In the genomic region with DNA sequence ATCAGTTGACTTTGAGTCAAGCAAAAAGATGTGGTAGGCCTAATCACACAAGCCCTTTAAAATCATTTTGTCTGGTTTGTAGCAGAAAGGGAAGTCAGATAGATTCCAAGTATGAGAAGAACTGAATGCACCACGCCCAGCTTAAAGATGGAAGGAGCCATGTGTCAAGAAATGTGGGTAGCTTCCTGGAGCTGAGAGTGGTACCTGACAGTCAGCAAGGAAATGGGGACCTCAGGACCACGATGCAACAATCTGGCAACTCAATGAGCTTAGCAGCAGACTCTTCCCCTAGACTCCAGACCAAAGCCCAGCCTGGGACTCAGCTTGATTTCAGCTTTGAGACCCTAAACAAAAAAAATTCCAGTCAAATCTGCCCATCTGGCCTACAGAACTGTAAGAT, we compare ENCODE assay signal across 21 cellular contexts. TPM values are rescaled to one million over a fixed set of nuclear protein-coding genes. Genes with fewer than 3 reads are reported as not detected.
DNase-seq lines count a peak whose midpoint lies in the region; ATAC-seq and TF ChIP-seq lines count a peak whose summit lies in the region.
"Had no signal": no experiment of that assay in that cellular context is flagged by ENCODE, and none has a peak within 500 bp of the region (broad histone marks: within the 10 kb centered on the region; RNA-seq: fewer than 3 reads in every experiment).

No MANE protein-coding gene starts in this region.

- H3K27ac Mint-ChIP-seq in activated CD8-positive, alpha-beta memory T cell treated with anti-CD3 and anti-CD28 coated beads, Interleukin-2, amount 10 ng/mL, durations not matched to agents 7 days and 5 days, result peak overlapping the region; percentile 12
- H3K27ac Mint-ChIP-seq in activated naive CD8-positive, alpha-beta T cell treated with anti-CD3 and anti-CD28 coated beads, Interleukin-2, amount 50 U/mL, for 24 hours, result peak overlapping the region; percentile 56
- no peak overlapping the region for H3K27ac Mint-ChIP-seq in natural killer cell
- H3K27ac Mint-ChIP-seq: activated naive CD4-positive, alpha-beta T cell treated with anti-CD3 and anti-CD28 coated beads, Interleukin-2, amount 50 U/mL, for 24 hours had no signal

- POLR2A ChIA-PET in HEK293 (lab: Yijun Ruan, JAX), result no interaction called here

- no peaks in the 10 kb centered on the region for H3K79me2 ChIP-seq in smooth muscle cell (ENCODE audit: low read depth)

- H2AFZ ChIP-seq in smooth muscle cell (ENCODE audit: low read depth), result no peak overlapping the region

- H3K27ac ChIP-seq in HEK293 (ENCODE audit: extremely low read depth, low read depth, low read length) (no peak overlapping the region), smooth muscle cell (ENCODE audit: low read depth) (peak overlapping the region; percentile 39)
- H3K27ac ChIP-seq: BLaER1 treated with 17β-estradiol and CSF1 and Interleukin-3, amounts not matched to agents 10 nM and 100 nM; psoas muscle had no signal

- H3K4me3 ChIP-seq in HEK293 (ENCODE audit: low read depth, low read length), result no peak overlapping the region
- H3K4me3 ChIP-seq in smooth muscle cell, result no peak overlapping the region
- H3K4me3 ChIP-seq: BLaER1 treated with 17β-estradiol and CSF1 and Interleukin-3, amounts not matched to agents 10 nM and 100 nM; GM12878; HAP-1; lung; psoas muscle had no signal

- H3K9me3 Mint-ChIP-seq in activated CD8-positive, alpha-beta memory T cell treated with anti-CD3 and anti-CD28 coated beads, Interleukin-2, amount 10 ng/mL, durations not matched to agents 7 days and 5 days (ENCODE audit: low read depth), result no peaks in the 10 kb centered on the region
- H3K9me3 Mint-ChIP-seq in activated naive CD8-positive, alpha-beta T cell treated with anti-CD3 and anti-CD28 coated beads, Interleukin-2, amount 50 U/mL, for 24 hours, result no peaks in the 10 kb centered on the region
- no peaks in the 10 kb centered on the region for H3K9me3 Mint-ChIP-seq in natural killer cell
- H3K9me3 Mint-ChIP-seq: activated naive CD4-positive, alpha-beta T cell treated with anti-CD3 and anti-CD28 coated beads, Interleukin-2, amount 50 U/mL, for 24 hours had no signal

- H3F3A ChIP-seq in smooth muscle cell (ENCODE audit: low read depth), result no peaks in the 10 kb centered on the region

- no peaks in the 10 kb centered on the region for H4K20me1 ChIP-seq in smooth muscle cell (ENCODE audit: low read depth)
- H4K20me1 ChIP-seq: BLaER1 treated with 17β-estradiol and CSF1 and Interleukin-3, amounts not matched to agents 10 nM and 100 nM had no signal

- DNase-seq in activated CD8-positive, alpha-beta memory T cell treated with anti-CD3 and anti-CD28 coated beads, Interleukin-2, amount 10 ng/mL, durations not matched to agents 7 days and 5 days, result no peak
- no peak for DNase-seq in activated CD8-positive, alpha-beta memory T cell treated with anti-CD3 and anti-CD28 coated beads, Interleukin-2, amount 50 U/mL, for 48 hours
- DNase-seq in activated naive CD8-positive, alpha-beta T cell treated with anti-CD3 and anti-CD28 coated beads, Interleukin-2, amount 50 U/mL, for 24 hours, result no peak
- DNase-seq in smooth muscle cell (lab: John Stamatoyannopoulos, UW; ENCODE audit: unreplicated experiment), result no peak
- no peak for DNase-seq in Right ventricle myocardium superior
- DNase-seq in natural killer cell, result no peak
- DNase-seq: activated CD4-positive, CD25-positive, alpha-beta regulatory T cell; central memory CD4-positive, alpha-beta T cell; dermis blood vessel endothelial cell; Kasumi-1; NCI-H1092; NCI-H187; NCI-H524 treated with DMSO at 0.1 percent for 48 hours; psoas muscle; T-helper 9 cell had no signal

- ATAC-seq in activated CD8-positive, alpha-beta memory T cell treated with anti-CD3 and anti-CD28 coated beads, Interleukin-2, amount 10 ng/mL, durations not matched to agents 7 days and 5 days, result peak; percentile 33
- no peak for ATAC-seq in activated naive CD8-positive, alpha-beta T cell treated with anti-CD3 and anti-CD28 coated beads, Interleukin-2, amount 50 U/mL, for 24 hours
- ATAC-seq in Right ventricle myocardium superior (ENCODE audit: poor library complexity) (no peak), natural killer cell (no peak)
- ATAC-seq: psoas muscle had no signal

- H3K36me3 Mint-ChIP-seq in activated CD8-positive, alpha-beta memory T cell treated with anti-CD3 and anti-CD28 coated beads, Interleukin-2, amount 10 ng/mL, durations not matched to agents 7 days and 5 days, result peaks cover 20% of the 10 kb centered on the region
- H3K36me3 Mint-ChIP-seq in activated naive CD8-positive, alpha-beta T cell treated with anti-CD3 and anti-CD28 coated beads, Interleukin-2, amount 50 U/mL, for 24 hours (ENCODE audit: low read depth), result peaks cover 20% of the 10 kb centered on the region
- peaks cover 6% of the 10 kb centered on the region for H3K36me3 Mint-ChIP-seq in natural killer cell

- WGBS in smooth muscle cell (ENCODE audit: low lambda C conversion rate), result 93% methylated on average over 2 of the region's 2 CpGs

- H3K4me2 ChIP-seq in smooth muscle cell, result no peak overlapping the region
- H3K4me2 ChIP-seq: BLaER1 treated with 17β-estradiol and CSF1 and Interleukin-3, amounts not matched to agents 10 nM and 100 nM had no signal

- TF ChIP-seq CTCF in HEK293 (tag by site-specific recombination; IDR thresholded peaks at IDR 0.05), result no peak
- TF ChIP-seq CTCF in smooth muscle cell (IDR thresholded peaks at IDR 0.05; ENCODE audit: borderline replicate concordance, insufficient read depth, poor library complexity, severe bottlenecking), result no peak
- TF ChIP-seq CTCF in natural killer cell (IDR thresholded peaks at IDR 0.05), result no peak

- no peak overlapping the region for H3K9ac ChIP-seq in smooth muscle cell (ENCODE audit: low read depth)
- H3K9ac ChIP-seq: BLaER1 treated with 17β-estradiol and CSF1 and Interleukin-3, amounts not matched to agents 10 nM and 100 nM had no signal

- H3K27me3 Mint-ChIP-seq in activated CD8-positive, alpha-beta memory T cell treated with anti-CD3 and anti-CD28 coated beads, Interleukin-2, amount 10 ng/mL, durations not matched to agents 7 days and 5 days, result no peaks in the 10 kb centered on the region
- no peaks in the 10 kb centered on the region for H3K27me3 Mint-ChIP-seq in activated naive CD8-positive, alpha-beta T cell treated with anti-CD3 and anti-CD28 coated beads, Interleukin-2, amount 50 U/mL, for 24 hours
- no peaks in the 10 kb centered on the region for H3K27me3 Mint-ChIP-seq in natural killer cell (ENCODE audit: low read depth in 2 of 2)
- H3K27me3 Mint-ChIP-seq: activated naive CD4-positive, alpha-beta T cell treated with anti-CD3 and anti-CD28 coated beads, Interleukin-2, amount 50 U/mL, for 24 hours had no signal

- H3K4me1 Mint-ChIP-seq in activated CD8-positive, alpha-beta memory T cell treated with anti-CD3 and anti-CD28 coated beads, Interleukin-2, amount 10 ng/mL, durations not matched to agents 7 days and 5 days, result peaks cover 7% of the 10 kb centered on the region
- H3K4me1 Mint-ChIP-seq in activated naive CD8-positive, alpha-beta T cell treated with anti-CD3 and anti-CD28 coated beads, Interleukin-2, amount 50 U/mL, for 24 hours, result no peaks in the 10 kb centered on the region
- H3K4me1 Mint-ChIP-seq in natural killer cell, result no peaks in the 10 kb centered on the region
- H3K4me1 Mint-ChIP-seq: activated naive CD4-positive, alpha-beta T cell treated with anti-CD3 and anti-CD28 coated beads, Interleukin-2, amount 50 U/mL, for 24 hours had no signal

- H3K36me3 ChIP-seq in HEK293 (ENCODE audit: control insufficient read depth in 2 of 2, insufficient read depth in 1 of 2, low read length in 2 of 2), result peaks cover 0 to 31% of the 10 kb centered on the region in 2 experiments; a peak in 2 of 3 replicates
- H3K36me3 ChIP-seq in smooth muscle cell (ENCODE audit: low read depth), result peaks cover 12% of the 10 kb centered on the region

- no peak overlapping the region for H3K4me3 Mint-ChIP-seq in activated CD8-positive, alpha-beta memory T cell treated with anti-CD3 and anti-CD28 coated beads, Interleukin-2, amount 10 ng/mL, durations not matched to agents 7 days and 5 days
- H3K4me3 Mint-ChIP-seq in activated naive CD8-positive, alpha-beta T cell treated with anti-CD3 and anti-CD28 coated beads, Interleukin-2, amount 50 U/mL, for 24 hours, result no peak overlapping the region
- H3K4me3 Mint-ChIP-seq in natural killer cell, result no peak overlapping the region
- H3K4me3 Mint-ChIP-seq: activated naive CD4-positive, alpha-beta T cell treated with anti-CD3 and anti-CD28 coated beads, Interleukin-2, amount 50 U/mL, for 24 hours had no signal

- H3K27me3 ChIP-seq in smooth muscle cell (ENCODE audit: low read depth), result no peaks in the 10 kb centered on the region
- H3K27me3 ChIP-seq: BLaER1 treated with 17β-estradiol and CSF1 and Interleukin-3, amounts not matched to agents 10 nM and 100 nM had no signal

- H3K4me1 ChIP-seq in HEK293 (ENCODE audit: control insufficient read depth, insufficient read depth, low read length) (no peaks in the 10 kb centered on the region), smooth muscle cell (ENCODE audit: low read depth) (no peaks in the 10 kb centered on the region)
- H3K4me1 ChIP-seq: BLaER1 treated with 17β-estradiol and CSF1 and Interleukin-3, amounts not matched to agents 10 nM and 100 nM; psoas muscle had no signal

- H3K9me3 ChIP-seq in HEK293 (ENCODE audit: control insufficient read depth, insufficient read depth, low read depth, low read length) (no peaks in the 10 kb centered on the region), smooth muscle cell (replicated peaks; ENCODE audit: low read depth) (no peaks in the 10 kb centered on the region)
- H3K9me3 ChIP-seq: BLaER1 treated with 17β-estradiol and CSF1 and Interleukin-3, amounts not matched to agents 10 nM and 100 nM; HAP-1; psoas muscle had no signal

- intact Hi-C loops in Right ventricle myocardium superior (cut with DNase I) (no loop called here), natural killer cell (cut with micrococcal nuclease) (no loop called here)

- CTCF ChIA-PET in activated CD8-positive, alpha-beta memory T cell treated with anti-CD3 and anti-CD28 coated beads, Interleukin-2, amount 10 ng/mL, durations not matched to agents 7 days and 5 days (lab: Charles Lee), result no interaction called here
- CTCF ChIA-PET in HEK293 (lab: Yijun Ruan, JAX), result interaction anchor here (0.6 to 1.1 kb wide), 4 partner anchors 53 to 1179 kb away, joined by 3 read pairs; no protein-coding TSS in a partner anchor

RNA-seq across cellular contexts. Expression of a gene that starts 24.4 kb away (rescaled TPM):
- total RNA-seq in activated CD8-positive, alpha-beta memory T cell treated with anti-CD3 and anti-CD28 coated beads, Interleukin-2, amount 10 ng/mL, durations not matched to agents 7 days and 5 days, result 10 to 100 TPM; 39.3 to 48.9 TPM
- total RNA-seq in smooth muscle cell (48.8 and 62.2 TPM in 2 replicates), Right ventricle myocardium superior (25.0 TPM), natural killer cell (10 to 100 TPM in 2 of 3 donors, 1 to 10 TPM in 1; 9.6 to 16.4 (median 14.1) TPM)
- 43.4 and 54.8 TPM in 2 replicates for polyA plus RNA-seq in smooth muscle cell

RNA-seq across cellular contexts. Expression of a gene that starts 25.3 kb away (rescaled TPM):
- total RNA-seq in activated CD8-positive, alpha-beta memory T cell treated with anti-CD3 and anti-CD28 coated beads, Interleukin-2, amount 10 ng/mL, durations not matched to agents 7 days and 5 days, result 10 to 100 TPM; 51.3 to 63.9 TPM
- total RNA-seq in smooth muscle cell, result 108 and 117 TPM in 2 replicates
- polyA plus RNA-seq in smooth muscle cell, result 209 and 219 TPM in 2 replicates
- 144 TPM for total RNA-seq in Right ventricle myocardium superior
- 10 to 100 TPM; 12.2 to 18.4 (median 16.3) TPM for total RNA-seq in natural killer cell

RNA-seq across cellular contexts. Expression of a gene that starts 33.6 kb away (rescaled TPM):
- total RNA-seq in activated CD8-positive, alpha-beta memory T cell treated with anti-CD3 and anti-CD28 coated beads, Interleukin-2, amount 10 ng/mL, durations not matched to agents 7 days and 5 days, result not detected
- total RNA-seq in smooth muscle cell, result 29.7 and 51.7 TPM in 2 replicates
- polyA plus RNA-seq in smooth muscle cell, result 16.0 and 19.7 TPM in 2 replicates
- 0.73 TPM for total RNA-seq in Right ventricle myocardium superior
- 1 to 10 TPM; 3.1 to 7.8 (median 4.0) TPM for total RNA-seq in natural killer cell
- total RNA-seq: dermis blood vessel endothelial cell had no signal

RNA-seq across cellular contexts. Expression of a gene that starts 57.2 kb away (rescaled TPM):
- 1 to 10 TPM; 4.6 to 4.8 TPM for total RNA-seq in activated CD8-positive, alpha-beta memory T cell treated with anti-CD3 and anti-CD28 coated beads, Interleukin-2, amount 10 ng/mL, durations not matched to agents 7 days and 5 days
- total RNA-seq in smooth muscle cell, result 5.2 and 8.1 TPM in 2 replicates
- polyA plus RNA-seq in smooth muscle cell, result 1.6 and 1.8 TPM in 2 replicates
- 2.4 TPM for total RNA-seq in Right ventricle myocardium superior
- total RNA-seq in natural killer cell, result 1 to 10 TPM; 5.1 to 9.4 (median 6.3) TPM

Comparison
In these comparisons a context has a peak if more than half of its experiments do, and no peak if none do; other contexts are left out.
1. H3K27ac Mint-ChIP-seq: peak in activated CD8-positive, alpha-beta memory T cell treated with anti-CD3 and anti-CD28 coated beads, Interleukin-2, amount 10 ng/mL, durations not matched to agents 7 days and 5 days (single experiment) and activated naive CD8-positive, alpha-beta T cell treated with anti-CD3 and anti-CD28 coated beads, Interleukin-2, amount 50 U/mL, for 24 hours (single experiment); none in natural killer cell (0 of 2).